Comparison of ENCODE assay signal across 1 cellular context in the genomic region with DNA sequence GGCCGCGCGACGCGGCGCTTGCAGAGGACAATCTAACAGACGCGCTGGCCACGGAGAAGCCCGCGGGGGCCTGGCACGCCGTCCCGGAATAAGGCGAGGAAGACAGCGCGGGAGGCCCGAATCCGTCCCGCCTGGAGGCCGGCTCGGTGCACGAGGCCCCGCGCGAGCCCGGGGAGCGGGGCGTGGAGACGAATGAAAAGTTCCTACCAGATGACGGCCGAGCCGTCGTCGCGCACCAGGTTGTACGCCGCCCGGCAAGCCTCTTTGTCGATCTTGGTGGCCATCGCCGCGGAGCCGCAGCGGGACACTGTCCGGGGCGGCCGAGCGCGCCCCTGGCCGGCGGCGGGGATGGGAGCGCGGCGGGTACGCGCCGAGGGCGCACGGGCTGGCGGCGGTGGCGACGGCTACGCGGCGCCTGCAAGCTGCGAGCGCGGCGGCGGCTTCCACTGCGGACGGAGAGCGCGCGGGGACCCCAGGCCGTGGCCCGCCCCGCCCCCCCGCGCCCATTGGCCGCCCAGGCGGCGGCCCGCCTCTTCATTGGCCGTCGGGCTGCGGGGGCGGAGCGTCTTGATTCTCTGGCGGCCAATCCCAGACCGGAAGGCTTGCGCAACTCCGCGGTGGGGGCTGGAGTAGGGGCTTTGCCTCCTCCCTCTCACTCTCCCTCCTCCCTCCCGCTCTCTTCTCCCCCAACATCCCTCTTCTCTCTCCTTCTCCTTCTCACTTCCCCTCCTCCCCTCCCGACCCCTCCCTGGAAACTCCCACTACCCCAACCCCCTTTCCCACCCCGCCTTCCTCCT.
A peak's percentile ranks its signal among the peaks of the same experiment; 100 is the strongest.
TF ChIP-seq lines count a peak whose summit lies in the region.

A gene with protein sequence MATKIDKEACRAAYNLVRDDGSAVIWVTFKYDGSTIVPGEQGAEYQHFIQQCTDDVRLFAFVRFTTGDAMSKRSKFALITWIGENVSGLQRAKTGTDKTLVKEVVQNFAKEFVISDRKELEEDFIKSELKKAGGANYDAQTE (minus strand): TSS at position 448 of the 797 bp plus-strand sequence. CDS start 164 bp downstream, at position 284.

TF ChIP-seq in HepG2, 621 proteins besides CTCF, POLR2A, EP300 and RAD21 (continued from another document and continues in another):
- no peak for TF ChIP-seq ZNF337 (CRISPR knock-in tag; IDR thresholded peaks at IDR 0.05; ENCODE audit: borderline replicate concordance, low read depth)
- no peak for TF ChIP-seq JUND (CRISPR knock-in tag; IDR thresholded peaks at IDR 0.05)
- no peak for TF ChIP-seq DMAP1 (CRISPR knock-in tag; IDR thresholded peaks at IDR 0.05)
- no peak; the same call in 1 of the 2 replicates for TF ChIP-seq CBFB (CRISPR knock-in tag; IDR thresholded peaks at IDR 0.05)
- TF ChIP-seq HNF4A (CRISPR knock-in tag; IDR thresholded peaks at IDR 0.05), result no peak
- TF ChIP-seq ZC3H4 (CRISPR knock-in tag; IDR thresholded peaks at IDR 0.05; ENCODE audit: borderline replicate concordance), result no peak
- TF ChIP-seq ZNF607 (CRISPR knock-in tag; IDR thresholded peaks at IDR 0.05; ENCODE audit: borderline replicate concordance), result no peak
- 0 out of 2 replicates have a peak, but pooled peaks have one; percentile 47 for TF ChIP-seq MED1 (CRISPR knock-in tag; IDR thresholded peaks at IDR 0.05)
- TF ChIP-seq, protein P1, sequence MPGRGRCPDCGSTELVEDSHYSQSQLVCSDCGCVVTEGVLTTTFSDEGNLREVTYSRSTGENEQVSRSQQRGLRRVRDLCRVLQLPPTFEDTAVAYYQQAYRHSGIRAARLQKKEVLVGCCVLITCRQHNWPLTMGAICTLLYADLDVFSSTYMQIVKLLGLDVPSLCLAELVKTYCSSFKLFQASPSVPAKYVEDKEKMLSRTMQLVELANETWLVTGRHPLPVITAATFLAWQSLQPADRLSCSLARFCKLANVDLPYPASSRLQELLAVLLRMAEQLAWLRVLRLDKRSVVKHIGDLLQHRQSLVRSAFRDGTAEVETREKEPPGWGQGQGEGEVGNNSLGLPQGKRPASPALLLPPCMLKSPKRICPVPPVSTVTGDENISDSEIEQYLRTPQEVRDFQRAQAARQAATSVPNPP (CRISPR knock-in tag; IDR thresholded peaks at IDR 0.05), result 0 out of 2 replicates have a peak, but pooled peaks have one; percentile 21
- no peak for TF ChIP-seq ZNF644 (CRISPR knock-in tag; IDR thresholded peaks at IDR 0.05; ENCODE audit: low read depth)
- TF ChIP-seq, protein P2, sequence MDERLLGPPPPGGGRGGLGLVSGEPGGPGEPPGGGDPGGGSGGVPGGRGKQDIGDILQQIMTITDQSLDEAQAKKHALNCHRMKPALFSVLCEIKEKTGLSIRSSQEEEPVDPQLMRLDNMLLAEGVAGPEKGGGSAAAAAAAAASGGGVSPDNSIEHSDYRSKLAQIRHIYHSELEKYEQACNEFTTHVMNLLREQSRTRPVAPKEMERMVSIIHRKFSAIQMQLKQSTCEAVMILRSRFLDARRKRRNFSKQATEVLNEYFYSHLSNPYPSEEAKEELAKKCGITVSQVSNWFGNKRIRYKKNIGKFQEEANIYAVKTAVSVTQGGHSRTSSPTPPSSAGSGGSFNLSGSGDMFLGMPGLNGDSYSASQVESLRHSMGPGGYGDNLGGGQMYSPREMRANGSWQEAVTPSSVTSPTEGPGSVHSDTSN (CRISPR knock-in tag; IDR thresholded peaks at IDR 0.05), result no peak
- TF ChIP-seq MEIS1 (CRISPR knock-in tag; IDR thresholded peaks at IDR 0.05; ENCODE audit: borderline replicate concordance), result no peak; the same call in 1 of the 2 replicates
- no peak for TF ChIP-seq ZNF883 (CRISPR knock-in tag; IDR thresholded peaks at IDR 0.05; ENCODE audit: not compliant biosample characterization)
- TF ChIP-seq ZNF839 (CRISPR knock-in tag; IDR thresholded peaks at IDR 0.05; ENCODE audit: borderline replicate concordance), result no peak
- 0 out of 2 replicates have a peak, but pooled peaks have one; percentile 24 for TF ChIP-seq KAT8 (CRISPR knock-in tag; IDR thresholded peaks at IDR 0.05)
- peak; percentile 58; the same call in 1 of the 2 replicates for TF ChIP-seq SAP130 (CRISPR knock-in tag; IDR thresholded peaks at IDR 0.05; ENCODE audit: low read depth)
- TF ChIP-seq, protein P3, sequence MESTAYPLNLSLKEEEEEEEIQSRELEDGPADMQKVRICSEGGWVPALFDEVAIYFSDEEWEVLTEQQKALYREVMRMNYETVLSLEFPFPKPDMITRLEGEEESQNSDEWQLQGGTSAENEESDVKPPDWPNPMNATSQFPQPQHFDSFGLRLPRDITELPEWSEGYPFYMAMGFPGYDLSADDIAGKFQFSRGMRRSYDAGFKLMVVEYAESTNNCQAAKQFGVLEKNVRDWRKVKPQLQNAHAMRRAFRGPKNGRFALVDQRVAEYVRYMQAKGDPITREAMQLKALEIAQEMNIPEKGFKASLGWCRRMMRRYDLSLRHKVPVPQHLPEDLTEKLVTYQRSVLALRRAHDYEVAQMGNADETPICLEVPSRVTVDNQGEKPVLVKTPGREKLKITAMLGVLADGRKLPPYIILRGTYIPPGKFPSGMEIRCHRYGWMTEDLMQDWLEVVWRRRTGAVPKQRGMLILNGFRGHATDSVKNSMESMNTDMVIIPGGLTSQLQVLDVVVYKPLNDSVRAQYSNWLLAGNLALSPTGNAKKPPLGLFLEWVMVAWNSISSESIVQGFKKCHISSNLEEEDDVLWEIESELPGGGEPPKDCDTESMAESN (CRISPR knock-in tag; conservative IDR thresholded peaks at IDR 0.05), result 0 out of 2 replicates have a peak, but pooled peaks have one; percentile 49
- no peak for TF ChIP-seq RCOR2 (CRISPR knock-in tag; IDR thresholded peaks at IDR 0.05)
- TF ChIP-seq ZNF619 (CRISPR knock-in tag; IDR thresholded peaks at IDR 0.05), result no peak
- no peak for TF ChIP-seq ZNF225 (CRISPR knock-in tag; IDR thresholded peaks at IDR 0.05)
- TF ChIP-seq HOXA7 (CRISPR knock-in tag; IDR thresholded peaks at IDR 0.05), result no peak
- TF ChIP-seq SKI (IDR thresholded peaks at IDR 0.05; ENCODE audit: partially characterized antibody), result peak; percentile 18
- TF ChIP-seq CENPBD1 (CRISPR knock-in tag; IDR thresholded peaks at IDR 0.05; ENCODE audit: borderline replicate concordance, low read depth), result no peak
- no peak for TF ChIP-seq ZNF33A (CRISPR knock-in tag; IDR thresholded peaks at IDR 0.05; ENCODE audit: borderline replicate concordance)
- TF ChIP-seq ZNF224 (CRISPR knock-in tag; IDR thresholded peaks at IDR 0.05), result no peak
- TF ChIP-seq GATA4 (IDR thresholded peaks at IDR 0.05; ENCODE audit: borderline replicate concordance, low read depth), result no peak
- TF ChIP-seq, protein P4, sequence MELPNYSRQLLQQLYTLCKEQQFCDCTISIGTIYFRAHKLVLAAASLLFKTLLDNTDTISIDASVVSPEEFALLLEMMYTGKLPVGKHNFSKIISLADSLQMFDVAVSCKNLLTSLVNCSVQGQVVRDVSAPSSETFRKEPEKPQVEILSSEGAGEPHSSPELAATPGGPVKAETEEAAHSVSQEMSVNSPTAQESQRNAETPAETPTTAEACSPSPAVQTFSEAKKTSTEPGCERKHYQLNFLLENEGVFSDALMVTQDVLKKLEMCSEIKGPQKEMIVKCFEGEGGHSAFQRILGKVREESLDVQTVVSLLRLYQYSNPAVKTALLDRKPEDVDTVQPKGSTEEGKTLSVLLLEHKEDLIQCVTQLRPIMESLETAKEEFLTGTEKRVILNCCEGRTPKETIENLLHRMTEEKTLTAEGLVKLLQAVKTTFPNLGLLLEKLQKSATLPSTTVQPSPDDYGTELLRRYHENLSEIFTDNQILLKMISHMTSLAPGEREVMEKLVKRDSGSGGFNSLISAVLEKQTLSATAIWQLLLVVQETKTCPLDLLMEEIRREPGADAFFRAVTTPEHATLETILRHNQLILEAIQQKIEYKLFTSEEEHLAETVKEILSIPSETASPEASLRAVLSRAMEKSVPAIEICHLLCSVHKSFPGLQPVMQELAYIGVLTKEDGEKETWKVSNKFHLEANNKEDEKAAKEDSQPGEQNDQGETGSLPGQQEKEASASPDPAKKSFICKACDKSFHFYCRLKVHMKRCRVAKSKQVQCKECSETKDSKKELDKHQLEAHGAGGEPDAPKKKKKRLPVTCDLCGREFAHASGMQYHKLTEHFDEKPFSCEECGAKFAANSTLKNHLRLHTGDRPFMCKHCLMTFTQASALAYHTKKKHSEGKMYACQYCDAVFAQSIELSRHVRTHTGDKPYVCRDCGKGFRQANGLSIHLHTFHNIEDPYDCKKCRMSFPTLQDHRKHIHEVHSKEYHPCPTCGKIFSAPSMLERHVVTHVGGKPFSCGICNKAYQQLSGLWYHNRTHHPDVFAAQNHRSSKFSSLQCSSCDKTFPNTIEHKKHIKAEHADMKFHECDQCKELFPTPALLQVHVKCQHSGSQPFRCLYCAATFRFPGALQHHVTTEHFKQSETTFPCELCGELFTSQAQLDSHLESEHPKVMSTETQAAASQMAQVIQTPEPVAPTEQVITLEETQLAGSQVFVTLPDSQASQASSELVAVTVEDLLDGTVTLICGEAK (IDR thresholded peaks at IDR 0.05), result no peak
- TF ChIP-seq, protein P4 (CRISPR knock-in tag; IDR thresholded peaks at IDR 0.05), result no peak
- TF ChIP-seq ZFP90 (CRISPR knock-in tag; IDR thresholded peaks at IDR 0.05; ENCODE audit: borderline replicate concordance), result no peak
- TF ChIP-seq FIP1L1 (IDR thresholded peaks at IDR 0.05; ENCODE audit: borderline replicate concordance, insufficient read depth, low read depth, low read length), result no peak
- no peak for TF ChIP-seq MATR3 (CRISPR knock-in tag; IDR thresholded peaks at IDR 0.05)
- TF ChIP-seq GPN1 (CRISPR knock-in tag; IDR thresholded peaks at IDR 0.05; ENCODE audit: borderline replicate concordance), result no peak
- no peak for TF ChIP-seq FOXJ3 (CRISPR knock-in tag; IDR thresholded peaks at IDR 0.05; ENCODE audit: borderline replicate concordance)
- no peak for TF ChIP-seq ZNF605 (CRISPR knock-in tag; IDR thresholded peaks at IDR 0.05)
- TF ChIP-seq BCLAF1 (IDR thresholded peaks at IDR 0.05), result no peak
- TF ChIP-seq ZNF891 (CRISPR knock-in tag; IDR thresholded peaks at IDR 0.05), result no peak
- TF ChIP-seq, protein P5, sequence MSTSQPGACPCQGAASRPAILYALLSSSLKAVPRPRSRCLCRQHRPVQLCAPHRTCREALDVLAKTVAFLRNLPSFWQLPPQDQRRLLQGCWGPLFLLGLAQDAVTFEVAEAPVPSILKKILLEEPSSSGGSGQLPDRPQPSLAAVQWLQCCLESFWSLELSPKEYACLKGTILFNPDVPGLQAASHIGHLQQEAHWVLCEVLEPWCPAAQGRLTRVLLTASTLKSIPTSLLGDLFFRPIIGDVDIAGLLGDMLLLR (CRISPR knock-in tag; IDR thresholded peaks at IDR 0.05), result no peak
- 0 out of 2 replicates have a peak, but pooled peaks have one; percentile 53 for TF ChIP-seq THAP7 (CRISPR knock-in tag; IDR thresholded peaks at IDR 0.05)
- TF ChIP-seq KDM3A (CRISPR knock-in tag; IDR thresholded peaks at IDR 0.05; ENCODE audit: low read depth), result no peak
- peak; percentile 95 for TF ChIP-seq NFKB2 (CRISPR knock-in tag; IDR thresholded peaks at IDR 0.05; ENCODE audit: borderline replicate concordance)
- TF ChIP-seq ZFP37 (CRISPR knock-in tag; IDR thresholded peaks at IDR 0.05; ENCODE audit: borderline replicate concordance), result no peak
- TF ChIP-seq RELA (CRISPR knock-in tag; IDR thresholded peaks at IDR 0.05), result no peak
- peak; percentile 89 for TF ChIP-seq SP2 (CRISPR knock-in tag; IDR thresholded peaks at IDR 0.05)
- no peak for TF ChIP-seq RAD51 (IDR thresholded peaks at IDR 0.05; ENCODE audit: borderline replicate concordance)
